23 cellular contexts compared by ENCODE assay signal in the genomic region with DNA sequence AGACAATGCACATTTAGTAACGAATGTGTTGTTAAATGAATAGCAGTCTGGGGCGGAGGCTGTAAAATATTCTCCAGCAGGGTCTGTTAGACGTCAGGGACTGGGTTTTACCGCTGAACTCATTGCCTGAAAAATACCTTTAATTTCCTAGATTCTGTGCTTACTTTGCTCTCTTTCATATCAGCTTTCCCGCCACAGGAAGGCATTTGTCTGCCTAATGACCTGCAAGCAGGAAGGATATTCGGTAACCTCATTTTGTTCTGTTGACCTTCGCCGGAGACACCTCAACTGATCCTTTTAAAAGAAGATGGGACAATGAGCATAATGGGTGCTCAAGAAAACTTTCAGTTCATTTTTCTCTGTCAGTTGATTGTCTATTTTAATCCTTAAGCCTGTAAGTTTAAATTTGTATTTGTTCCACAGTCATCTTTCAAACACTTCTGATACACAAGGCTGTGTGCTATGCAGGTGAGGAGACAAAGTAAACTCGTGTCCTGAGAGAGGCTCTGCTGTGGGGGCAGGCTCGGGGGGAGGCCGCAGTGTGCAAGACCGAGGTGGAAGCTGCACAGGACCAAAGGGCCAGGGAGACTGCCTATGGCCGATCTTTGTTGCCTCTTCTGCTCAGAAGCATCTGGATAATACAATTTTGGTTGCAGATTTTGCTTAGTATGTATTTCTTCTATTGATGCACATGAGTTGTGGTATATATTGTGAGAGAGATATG. TPM values are rescaled to one million over a fixed set of nuclear protein-coding genes. Genes with fewer than 3 reads are reported as not detected.
"Had no signal": no experiment of that assay in that cellular context is flagged by ENCODE, and none has a peak within 500 bp of the region (broad histone marks: within the 10 kb centered on the region; RNA-seq: fewer than 3 reads in every experiment).

No MANE protein-coding gene starts in this region.

- H3K27ac Mint-ChIP-seq: activated CD4-positive, alpha-beta T cell treated with anti-CD3 and anti-CD28 coated beads for 36 hours; activated naive CD4-positive, alpha-beta T cell treated with anti-CD3 and anti-CD28 coated beads, Interleukin-2, amount 50 U/mL, for 24 hours; natural killer cell; T-helper 2 cell treated with Interferon-gamma antibody and Interleukin-4, amounts not matched to agents 5 μg/mL and 100 μg/mL, for 36 hours had no signal

- H3K27me3 ChIP-seq: ascending aorta, thyroid gland, uterus had no signal

- FAIRE-seq: TTC549 had no signal

- H3K4me3 ChIP-seq: ascending aorta, colonic mucosa, gastrocnemius medialis, thyroid gland, uterus had no signal

- H3K36me3 ChIP-seq: ascending aorta, colonic mucosa, gastrocnemius medialis, thyroid gland, uterus had no signal

- H3K4me3 Mint-ChIP-seq: activated CD4-positive, alpha-beta T cell treated with anti-CD3 and anti-CD28 coated beads for 36 hours; activated naive CD4-positive, alpha-beta T cell treated with anti-CD3 and anti-CD28 coated beads, Interleukin-2, amount 50 U/mL, for 24 hours; central memory CD8-positive, alpha-beta T cell; natural killer cell; T-helper 2 cell treated with Interferon-gamma antibody and Interleukin-4, amounts not matched to agents 5 μg/mL and 100 μg/mL, for 36 hours had no signal

- H3K27ac ChIP-seq: ascending aorta, colonic mucosa, gastrocnemius medialis, thyroid gland, uterus had no signal

- DNase-seq: activated CD4-positive, alpha-beta T cell treated with anti-CD3 and anti-CD28 coated beads for 36 hours; activated CD4-positive, alpha-beta T cell treated with anti-CD3 and anti-CD28 coated beads, Interleukin-2, amount 50 U/mL, for 48 hours; activated gamma-delta T cell; colonic mucosa; gastrocnemius medialis; head of caudate nucleus; kidney glomerular epithelial cell; natural killer cell; occipital lobe; posterior cingulate gyrus; retina; stimulated activated CD4-positive, alpha-beta T cell treated with anti-CD3 and anti-CD28 coated beads, Interleukin-12 subunit alpha, Interleukin-12 subunit beta, amount 100 ng/mL, for 4 hours; stimulated activated CD4-positive, alpha-beta T cell treated with anti-CD3 and anti-CD28 coated beads, Interleukin-1b, Interleukin-23, amount 100 ng/mL, for 48 hours; stimulated activated CD8-positive, alpha-beta memory T cell treated with anti-CD3 and anti-CD28 coated beads, Interleukin-4, amount 100 ng/mL, for 48 hours; stimulated activated naive CD4-positive, alpha-beta T cell treated with Interleukin-2 at 50 U/mL for 16 hours; thyroid gland; uterus had no signal

- H3K4me1 Mint-ChIP-seq: activated CD4-positive, alpha-beta T cell treated with anti-CD3 and anti-CD28 coated beads for 36 hours; activated naive CD4-positive, alpha-beta T cell treated with anti-CD3 and anti-CD28 coated beads, Interleukin-2, amount 50 U/mL, for 24 hours; central memory CD8-positive, alpha-beta T cell; natural killer cell had no signal

- H3K4me1 ChIP-seq: ascending aorta, colonic mucosa, gastrocnemius medialis, thyroid gland, uterus had no signal

- ATAC-seq: activated CD4-positive, alpha-beta T cell treated with anti-CD3 and anti-CD28 coated beads for 36 hours; esophagus mucosa; gastrocnemius medialis; natural killer cell had no signal

- H3K36me3 Mint-ChIP-seq: activated naive CD4-positive, alpha-beta T cell treated with anti-CD3 and anti-CD28 coated beads, Interleukin-2, amount 50 U/mL, for 24 hours; natural killer cell had no signal

- H3K9me3 ChIP-seq: ascending aorta, colonic mucosa, gastrocnemius medialis, thyroid gland, uterus had no signal

RNA-seq across cellular contexts. Expression of gene SIM1, which starts 27.4 kb away (rescaled TPM):
- total RNA-seq: activated CD4-positive, alpha-beta T cell treated with anti-CD3 and anti-CD28 coated beads for 36 hours; ascending aorta; esophagus mucosa; natural killer cell; occipital lobe; thyroid gland had no signal
